Comparison of ENCODE assay signal across 9 cellular contexts in genomic region chr17:45093444-45094110, GRCh38. TPM values are rescaled to one million over a fixed set of nuclear protein-coding genes. Genes with fewer than 3 reads are reported as not detected.
A peak's percentile ranks its signal among the peaks of the same experiment; 100 is the strongest.
DNase-seq lines count a peak whose midpoint lies in the region; ATAC-seq, FAIRE-seq and TF ChIP-seq lines count a peak whose summit lies in the region.
"Had no signal": no experiment of that assay in that cellular context is flagged by ENCODE, and none has a peak within 500 bp of the region (broad histone marks: within the 10 kb centered on the region; RNA-seq: fewer than 3 reads in every experiment).

No MANE protein-coding gene starts in this region.

- peak overlapping the region; percentile 26 for H3K27ac ChIP-seq in HepG2 (ENCODE audit: extremely low read length, insufficient read depth, low read length)
- H3K27ac ChIP-seq in stomach = peak overlapping the region; percentile 53 to 86 (median 85)

- H3K4me2 ChIP-seq in HepG2 (ENCODE audit: low read depth, low read length) = no peak overlapping the region

- in situ Hi-C loops in HepG2 (cut with HindIII; ENCODE audit: extremely low pct_ligation_motif_present, low pct_unique_long_range_greater_than_20kb) = no loop called here

- POLR2A ChIA-PET in HepG2 (lab: Yijun Ruan, JAX) = interaction anchor here (1.1 to 2.5 kb wide), 3 partner anchors 20 to 55 kb away, joined by 4 to 11 read pairs (median 9); partner anchors contain the start of genes HEXIM1 and NMT1

- DNase-seq in LHCN-M2 (ENCODE audit: low read depth) = peak; percentile 75
- peak; percentile 50 for DNase-seq in choroid plexus epithelial cell (ENCODE audit: low read depth)
- no peak for DNase-seq in HepG2 (ENCODE audit: low spot score)
- no peak for DNase-seq in stomach

- no peak for TF ChIP-seq EP300 in HepG2 (IDR thresholded peaks at IDR 0.05; ENCODE audit: low read depth in 2 of 2, low read length in 2 of 2)
- no peak for TF ChIP-seq EP300 in HepG2 (CRISPR knock-in tag; IDR thresholded peaks at IDR 0.05; ENCODE audit: borderline replicate concordance)
- peak; percentile 62 for TF ChIP-seq EP300 in stomach (IDR thresholded peaks at IDR 0.05)

- H3K4me3 ChIP-seq in choroid plexus epithelial cell (ENCODE audit: low read depth, low read length) (no peak overlapping the region), HepG2 (replicated peaks in 1 of 3; ENCODE audit: insufficient read depth in 1 of 3, low read depth in 2 of 3, low read length in 3 of 3) (no peak overlapping the region), stomach (no peak overlapping the region)

- no TSS peak for BruUV-seq in HepG2 (replicated peaks; lab: Mats Ljungman, UMichigan)

- H3K9ac ChIP-seq in HepG2 (ENCODE audit: insufficient read depth, low read depth, low read length) = 0 out of 2 replicates have a peak overlapping the region, but pooled peaks have one; percentile 20

- no peaks in the 10 kb centered on the region for H3K9me3 ChIP-seq in HepG2 (ENCODE audit: low read length)
- H3K9me3 ChIP-seq in stomach = no peaks in the 10 kb centered on the region

- intact Hi-C loops in HepG2 (cut with micrococcal nuclease; ENCODE audit: unreplicated experiment) = loop anchor here (10.0 kb wide), 1 partner anchor 189 kb away; a partner anchor contains a TSS
- intact Hi-C loops in stomach (cut with DNase I; ENCODE audit: low total_unique reads) = no loop called here

- TF ChIP-seq POLR2A in HepG2 (IDR thresholded peaks at IDR 0.05; ENCODE audit: insufficient read depth in 1 of 2, low read depth in 2 of 2, low read length in 2 of 2) = no peak
- TF ChIP-seq POLR2A in stomach (IDR thresholded peaks at IDR 0.05) = no peak

- ATAC-seq in HepG2 (no peak), HG03175 (IDR thresholded peaks at IDR 0.05; ENCODE audit: unreplicated experiment) (no peak), GM21717 (IDR thresholded peaks at IDR 0.05; ENCODE audit: unreplicated experiment) (no peak), GM21390 (IDR thresholded peaks at IDR 0.05; ENCODE audit: unreplicated experiment) (no peak), HG02610 (IDR thresholded peaks at IDR 0.05; ENCODE audit: unreplicated experiment) (no peak)

- peaks cover 59 to 90% of the 10 kb centered on the region in 2 experiments for H3K36me3 ChIP-seq in HepG2 (replicated peaks in 1 of 2; ENCODE audit: control insufficient read depth in 1 of 2, insufficient read depth in 2 of 2, low read length in 2 of 2)
- H3K36me3 ChIP-seq in stomach = peaks cover 75 to 100% (median 97%) of the 10 kb centered on the region in 4 donors

- no peaks in the 10 kb centered on the region for H3K27me3 ChIP-seq in HepG2 (ENCODE audit: control insufficient read depth in 1 of 2, insufficient read depth in 2 of 2, low read length in 2 of 2)
- no peaks in the 10 kb centered on the region for H3K27me3 ChIP-seq in stomach

- H2AFZ ChIP-seq in HepG2 (ENCODE audit: low read length) = no peak overlapping the region

- WGBS in HepG2 (ENCODE audit: low lambda C conversion rate) = 86% methylated on average over 10 of the region's 13 CpGs
- WGBS in stomach, 5 donors = 48 to 63% (median 52%) methylated on average over 12 to 13 of the region's 13 CpGs

- CTCF ChIA-PET in HepG2 (lab: Yijun Ruan, JAX; ENCODE audit: low intra/inter-chr PET ratio, low total read pairs) = no interaction called here

- H3K79me2 ChIP-seq in HepG2 (ENCODE audit: insufficient read depth, low read length) = no peaks in the 10 kb centered on the region

- H4K20me1 ChIP-seq in HepG2 (ENCODE audit: insufficient read depth, low read length) = 0 out of 2 replicates have a peak, but pooled peaks cover 3% of the 10 kb centered on the region

- TF ChIP-seq RAD21 in HepG2 (CRISPR knock-in tag; IDR thresholded peaks at IDR 0.05) = no peak

- FAIRE-seq in HepG2 (lab: Jason Lieb, UNC) = no peak
- FAIRE-seq: GM18507 had no signal

- H3K4me1 ChIP-seq in HepG2 (ENCODE audit: insufficient read depth, low read length) (peaks cover 23% of the 10 kb centered on the region), stomach (peaks cover 35 to 58% (median 45%) of the 10 kb centered on the region in 4 donors)

- TF ChIP-seq CTCF in choroid plexus epithelial cell (conservative IDR thresholded peaks at IDR 0.05; ENCODE audit: low read depth, low read length) (no peak), HepG2 (CRISPR knock-in tag; IDR thresholded peaks at IDR 0.05) (no peak), stomach (IDR thresholded peaks at IDR 0.05) (no peak)

RNA-seq across cellular contexts. Expression of gene NMT1, which starts 32.5 kb away (rescaled TPM):
- total RNA-seq in LHCN-M2 (2014; rRNA removed) (80.8 and 89.8 TPM in 2 replicates), HepG2 (2016; rRNA removed; fragmentation: Illumina TruSeq; extraction: Trizol) (142 and 194 TPM in 2 replicates), stomach (100 to 1,000 TPM in 2 of 5 donors, 10 to 100 TPM in 3; 30.1 to 229 (median 74.0) TPM)
- 75.6 TPM for polyA plus RNA-seq in LHCN-M2 (2012)
- total RNA-seq in HepG2 (2016; cell fraction: cytosol; rRNA removed; fragmentation: Illumina TruSeq; extraction: Trizol; ENCODE audit: low read depth) = 26.5 and 28.3 TPM in 2 replicates
- 140 and 195 TPM in 2 replicates for total RNA-seq in HepG2 (2016; cell fraction: insoluble cytoplasmic fraction; rRNA removed; fragmentation: Illumina TruSeq; extraction: Trizol)
- total RNA-seq in HepG2 (2016; cell fraction: membrane; rRNA removed; fragmentation: Illumina TruSeq; extraction: Trizol) = 38.6 and 40.6 TPM in 2 replicates
- 107 and 123 TPM in 2 replicates for total RNA-seq in HepG2 (2016; cell fraction: nucleus; rRNA removed; fragmentation: Illumina TruSeq; extraction: Trizol)
- polyA plus RNA-seq in HepG2 (2011; rRNA removed) (71.9 and 75.7 TPM in 2 replicates), stomach (100 to 1,000 TPM in 1 of 3 donors, 10 to 100 TPM in 2; 23.3 to 230 (median 49.7) TPM)
- 38.6 and 40.9 TPM in 2 replicates for polyA plus RNA-seq in HepG2 (2011; cell fraction: cytosol; rRNA removed)
- 44.4 and 51.3 TPM in 2 replicates for polyA plus RNA-seq in HepG2 (2011; cell fraction: nucleus; rRNA removed)
- polyA plus RNA-seq in HepG2 (2012) = 109 and 117 TPM in 2 replicates
- polyA plus RNA-seq in HepG2 (2016; cell fraction: cytosol; fragmentation: Illumina TruSeq; extraction: Trizol; ENCODE audit: low read depth) = 13.3 and 16.4 TPM in 2 replicates
- 189 and 216 TPM in 2 replicates for polyA plus RNA-seq in HepG2 (2016; cell fraction: insoluble cytoplasmic fraction; fragmentation: Illumina TruSeq; extraction: Trizol; ENCODE audit: low read depth)
- 22.9 and 24.5 TPM in 2 replicates for polyA plus RNA-seq in HepG2 (2016; cell fraction: membrane; fragmentation: Illumina TruSeq; extraction: Trizol; ENCODE audit: low read depth)
- 111 and 125 TPM in 2 replicates for polyA plus RNA-seq in HepG2 (2016; cell fraction: nucleus; fragmentation: Illumina TruSeq; extraction: Trizol; ENCODE audit: insufficient read depth, low read depth)
- polyA minus RNA-seq in HepG2 (2011; rRNA and poly(A)+ RNA removed; ENCODE audit: low replicate concordance) = 63.5 and 95.4 TPM in 2 replicates
- polyA minus RNA-seq in HepG2 (2011; cell fraction: cytosol; rRNA and poly(A)+ RNA removed) = 254 and 276 TPM in 2 replicates
- 44.7 and 70.7 TPM in 2 replicates for polyA minus RNA-seq in HepG2 (2011; cell fraction: nucleus; rRNA and poly(A)+ RNA removed)

RNA-seq across cellular contexts. Expression of gene PLCD3, which starts 38.7 kb away (rescaled TPM):
- total RNA-seq in LHCN-M2 (2014; rRNA removed) (36.5 and 146 TPM in 2 replicates), HepG2 (2016; rRNA removed; fragmentation: Illumina TruSeq; extraction: Trizol) (5.5 and 11.3 TPM in 2 replicates), stomach (100 to 1,000 TPM in 1 of 5 donors, 10 to 100 TPM in 3, 1 to 10 TPM in 1; 7.6 to 215 (median 31.0) TPM)
- 73.9 TPM for polyA plus RNA-seq in LHCN-M2 (2012)
- 5.6 and 8.7 TPM in 2 replicates for total RNA-seq in HepG2 (2016; cell fraction: cytosol; rRNA removed; fragmentation: Illumina TruSeq; extraction: Trizol; ENCODE audit: low read depth)
- total RNA-seq in HepG2 (2016; cell fraction: insoluble cytoplasmic fraction; rRNA removed; fragmentation: Illumina TruSeq; extraction: Trizol) = 6.2 and 9.4 TPM in 2 replicates
- 23.5 and 28.9 TPM in 2 replicates for total RNA-seq in HepG2 (2016; cell fraction: membrane; rRNA removed; fragmentation: Illumina TruSeq; extraction: Trizol)
- total RNA-seq in HepG2 (2016; cell fraction: nucleus; rRNA removed; fragmentation: Illumina TruSeq; extraction: Trizol) = 4.2 and 4.3 TPM in 2 replicates
- polyA plus RNA-seq in HepG2 (2011; rRNA removed) (39.1 and 46.1 TPM in 2 replicates), stomach (100 to 1,000 TPM in 1 of 3 donors, 10 to 100 TPM in 2; 17.2 to 106 (median 53.2) TPM)
- 28.6 and 40.9 TPM in 2 replicates for polyA plus RNA-seq in HepG2 (2011; cell fraction: cytosol; rRNA removed)
- polyA plus RNA-seq in HepG2 (2011; cell fraction: nucleus; rRNA removed) = 37.4 and 43.6 TPM in 2 replicates
- polyA plus RNA-seq in HepG2 (2012) = 8.5 and 22.4 TPM in 2 replicates
- 17.4 and 19.5 TPM in 2 replicates for polyA plus RNA-seq in HepG2 (2016; cell fraction: cytosol; fragmentation: Illumina TruSeq; extraction: Trizol; ENCODE audit: low read depth)
- polyA plus RNA-seq in HepG2 (2016; cell fraction: insoluble cytoplasmic fraction; fragmentation: Illumina TruSeq; extraction: Trizol; ENCODE audit: low read depth) = 14.0 and 24.9 TPM in 2 replicates
- polyA plus RNA-seq in HepG2 (2016; cell fraction: membrane; fragmentation: Illumina TruSeq; extraction: Trizol; ENCODE audit: low read depth) = 30.5 and 46.5 TPM in 2 replicates
- polyA plus RNA-seq in HepG2 (2016; cell fraction: nucleus; fragmentation: Illumina TruSeq; extraction: Trizol; ENCODE audit: insufficient read depth, low read depth) = 24.9 and 28.4 TPM in 2 replicates
- 68.8 and 256 TPM in 2 replicates for polyA minus RNA-seq in HepG2 (2011; rRNA and poly(A)+ RNA removed; ENCODE audit: low replicate concordance)
- 26.0 and 39.9 TPM in 2 replicates for polyA minus RNA-seq in HepG2 (2011; cell fraction: cytosol; rRNA and poly(A)+ RNA removed)
- 13.4 and 15.7 TPM in 2 replicates for polyA minus RNA-seq in HepG2 (2011; cell fraction: nucleus; rRNA and poly(A)+ RNA removed)

RNA-seq across cellular contexts. Expression of gene ACBD4, which starts 41.9 kb away (rescaled TPM):
- total RNA-seq in LHCN-M2 (2014; rRNA removed) (3.1 and 4.4 TPM in 2 replicates), HepG2 (2016; rRNA removed; fragmentation: Illumina TruSeq; extraction: Trizol) (8.8 and 16.1 TPM in 2 replicates), stomach (10 to 100 TPM in 3 of 5 donors, 1 to 10 TPM in 2; 4.6 to 24.6 (median 15.2) TPM)
- polyA plus RNA-seq in LHCN-M2 (2012) = 5.1 TPM
- total RNA-seq in HepG2 (2016; cell fraction: cytosol; rRNA removed; fragmentation: Illumina TruSeq; extraction: Trizol; ENCODE audit: low read depth) = 8.0 and 13.0 TPM in 2 replicates
- total RNA-seq in HepG2 (2016; cell fraction: insoluble cytoplasmic fraction; rRNA removed; fragmentation: Illumina TruSeq; extraction: Trizol) = 9.5 and 14.6 TPM in 2 replicates
- total RNA-seq in HepG2 (2016; cell fraction: membrane; rRNA removed; fragmentation: Illumina TruSeq; extraction: Trizol) = 12.4 and 18.3 TPM in 2 replicates
- total RNA-seq in HepG2 (2016; cell fraction: nucleus; rRNA removed; fragmentation: Illumina TruSeq; extraction: Trizol) = 15.2 and 17.1 TPM in 2 replicates
- polyA plus RNA-seq in HepG2 (2011; rRNA removed) (26.9 and 34.1 TPM in 2 replicates), stomach (10 to 100 TPM; 16.1 to 23.1 (median 18.1) TPM)
- 12.2 and 17.4 TPM in 2 replicates for polyA plus RNA-seq in HepG2 (2011; cell fraction: cytosol; rRNA removed)
- polyA plus RNA-seq in HepG2 (2011; cell fraction: nucleus; rRNA removed) = 71.5 and 77.5 TPM in 2 replicates
- polyA plus RNA-seq in HepG2 (2012) = 16.9 and 20.5 TPM in 2 replicates
- 9.2 and 14.3 TPM in 2 replicates for polyA plus RNA-seq in HepG2 (2016; cell fraction: cytosol; fragmentation: Illumina TruSeq; extraction: Trizol; ENCODE audit: low read depth)
- polyA plus RNA-seq in HepG2 (2016; cell fraction: insoluble cytoplasmic fraction; fragmentation: Illumina TruSeq; extraction: Trizol; ENCODE audit: low read depth) = 9.9 and 13.7 TPM in 2 replicates
- 10.5 and 15.2 TPM in 2 replicates for polyA plus RNA-seq in HepG2 (2016; cell fraction: membrane; fragmentation: Illumina TruSeq; extraction: Trizol; ENCODE audit: low read depth)
- polyA plus RNA-seq in HepG2 (2016; cell fraction: nucleus; fragmentation: Illumina TruSeq; extraction: Trizol; ENCODE audit: insufficient read depth, low read depth) = 36.2 and 39.6 TPM in 2 replicates
- polyA minus RNA-seq in HepG2 (2011; rRNA and poly(A)+ RNA removed; ENCODE audit: low replicate concordance) = 6.9 and 21.9 TPM in 2 replicates
- polyA minus RNA-seq in HepG2 (2011; cell fraction: cytosol; rRNA and poly(A)+ RNA removed) = 8.3 and 8.4 TPM in 2 replicates
- 26.9 and 36.2 TPM in 2 replicates for polyA minus RNA-seq in HepG2 (2011; cell fraction: nucleus; rRNA and poly(A)+ RNA removed)

RNA-seq across cellular contexts. Expression of gene DCAKD, which starts 42.1 kb away (rescaled TPM):
- 72.7 and 87.9 TPM in 2 replicates for total RNA-seq in LHCN-M2 (2014; rRNA removed)
- polyA plus RNA-seq in LHCN-M2 (2012) = 37.9 TPM
- 29.2 and 31.1 TPM in 2 replicates for total RNA-seq in HepG2 (2016; rRNA removed; fragmentation: Illumina TruSeq; extraction: Trizol)
- total RNA-seq in HepG2 (2016; cell fraction: cytosol; rRNA removed; fragmentation: Illumina TruSeq; extraction: Trizol; ENCODE audit: low read depth) = 17.8 and 18.9 TPM in 2 replicates
- total RNA-seq in HepG2 (2016; cell fraction: insoluble cytoplasmic fraction; rRNA removed; fragmentation: Illumina TruSeq; extraction: Trizol) = 29.3 and 30.4 TPM in 2 replicates
- 31.0 and 36.7 TPM in 2 replicates for total RNA-seq in HepG2 (2016; cell fraction: membrane; rRNA removed; fragmentation: Illumina TruSeq; extraction: Trizol)
- total RNA-seq in HepG2 (2016; cell fraction: nucleus; rRNA removed; fragmentation: Illumina TruSeq; extraction: Trizol) = 13.3 and 14.3 TPM in 2 replicates
- 25.9 and 30.2 TPM in 2 replicates for polyA plus RNA-seq in HepG2 (2011; rRNA removed)
- polyA plus RNA-seq in HepG2 (2011; cell fraction: cytosol; rRNA removed) = 27.0 and 35.9 TPM in 2 replicates
- 35.9 and 42.1 TPM in 2 replicates for polyA plus RNA-seq in HepG2 (2011; cell fraction: nucleus; rRNA removed)
- polyA plus RNA-seq in HepG2 (2012) = 21.9 and 25.6 TPM in 2 replicates
- 14.2 and 18.1 TPM in 2 replicates for polyA plus RNA-seq in HepG2 (2016; cell fraction: cytosol; fragmentation: Illumina TruSeq; extraction: Trizol; ENCODE audit: low read depth)
- 30.0 and 35.6 TPM in 2 replicates for polyA plus RNA-seq in HepG2 (2016; cell fraction: insoluble cytoplasmic fraction; fragmentation: Illumina TruSeq; extraction: Trizol; ENCODE audit: low read depth)
- 26.8 and 28.1 TPM in 2 replicates for polyA plus RNA-seq in HepG2 (2016; cell fraction: membrane; fragmentation: Illumina TruSeq; extraction: Trizol; ENCODE audit: low read depth)
- polyA plus RNA-seq in HepG2 (2016; cell fraction: nucleus; fragmentation: Illumina TruSeq; extraction: Trizol; ENCODE audit: insufficient read depth, low read depth) = 28.5 and 31.2 TPM in 2 replicates
- polyA minus RNA-seq in HepG2 (2011; rRNA and poly(A)+ RNA removed; ENCODE audit: low replicate concordance) = 34.7 and 107 TPM in 2 replicates
- polyA minus RNA-seq in HepG2 (2011; cell fraction: cytosol; rRNA and poly(A)+ RNA removed) = 36.1 and 39.1 TPM in 2 replicates
- polyA minus RNA-seq in HepG2 (2011; cell fraction: nucleus; rRNA and poly(A)+ RNA removed) = 14.9 and 19.5 TPM in 2 replicates
- total RNA-seq in stomach = 10 to 100 TPM in 3 of 5 donors, 1 to 10 TPM in 2; 2.3 to 22.9 (median 14.9) TPM
- 10 to 100 TPM in 2 of 3 donors, 1 to 10 TPM in 1; 9.5 to 17.2 (median 11.5) TPM for polyA plus RNA-seq in stomach

RNA-seq across cellular contexts. Expression of gene HEXIM1, which starts 54.7 kb away (rescaled TPM):
- total RNA-seq in LHCN-M2 (2014; rRNA removed) (7.2 and 11.1 TPM in 2 replicates), HepG2 (2016; rRNA removed; fragmentation: Illumina TruSeq; extraction: Trizol) (10.5 and 14.8 TPM in 2 replicates), stomach (10 to 100 TPM in 3 of 5 donors, 1 to 10 TPM in 2; 6.4 to 23.8 (median 13.0) TPM)
- polyA plus RNA-seq in LHCN-M2 (2012) = 18.9 TPM
- total RNA-seq in HepG2 (2016; cell fraction: cytosol; rRNA removed; fragmentation: Illumina TruSeq; extraction: Trizol; ENCODE audit: low read depth) = 2.7 and 3.3 TPM in 2 replicates
- total RNA-seq in HepG2 (2016; cell fraction: insoluble cytoplasmic fraction; rRNA removed; fragmentation: Illumina TruSeq; extraction: Trizol) = 11.7 and 13.0 TPM in 2 replicates
- 8.9 and 9.5 TPM in 2 replicates for total RNA-seq in HepG2 (2016; cell fraction: membrane; rRNA removed; fragmentation: Illumina TruSeq; extraction: Trizol)
- total RNA-seq in HepG2 (2016; cell fraction: nucleus; rRNA removed; fragmentation: Illumina TruSeq; extraction: Trizol) = 13.8 and 14.0 TPM in 2 replicates
- polyA plus RNA-seq in HepG2 (2011; rRNA removed) (16.3 and 16.6 TPM in 2 replicates), stomach (10 to 100 TPM; 15.4 to 20.5 (median 16.1) TPM)
- polyA plus RNA-seq in HepG2 (2011; cell fraction: cytosol; rRNA removed) = 13.7 and 14.0 TPM in 2 replicates
- polyA plus RNA-seq in HepG2 (2011; cell fraction: nucleus; rRNA removed) = 34.1 and 37.3 TPM in 2 replicates
- polyA plus RNA-seq in HepG2 (2012) = 17.5 and 20.8 TPM in 2 replicates
- polyA plus RNA-seq in HepG2 (2016; cell fraction: cytosol; fragmentation: Illumina TruSeq; extraction: Trizol; ENCODE audit: low read depth) = 2.7 and 3.3 TPM in 2 replicates
- polyA plus RNA-seq in HepG2 (2016; cell fraction: insoluble cytoplasmic fraction; fragmentation: Illumina TruSeq; extraction: Trizol; ENCODE audit: low read depth) = 36.1 and 41.5 TPM in 2 replicates
- polyA plus RNA-seq in HepG2 (2016; cell fraction: membrane; fragmentation: Illumina TruSeq; extraction: Trizol; ENCODE audit: low read depth) = 10.3 and 12.9 TPM in 2 replicates
- 51.0 and 51.8 TPM in 2 replicates for polyA plus RNA-seq in HepG2 (2016; cell fraction: nucleus; fragmentation: Illumina TruSeq; extraction: Trizol; ENCODE audit: insufficient read depth, low read depth)
- 8.8 and 11.0 TPM in 2 replicates for polyA minus RNA-seq in HepG2 (2011; rRNA and poly(A)+ RNA removed; ENCODE audit: low replicate concordance)
- polyA minus RNA-seq in HepG2 (2011; cell fraction: cytosol; rRNA and poly(A)+ RNA removed) = 10.7 and 11.5 TPM in 2 replicates
- 17.1 and 27.5 TPM in 2 replicates for polyA minus RNA-seq in HepG2 (2011; cell fraction: nucleus; rRNA and poly(A)+ RNA removed)

Comparison
In these comparisons a context has a peak if more than half of its experiments do, and no peak if none do; other contexts are left out.
1. DNase-seq: peak in LHCN-M2 (single experiment) and choroid plexus epithelial cell (single experiment); none in HepG2 (single experiment) and stomach (single experiment).